Comparison of ENCODE assay signal across 1 cellular context in genomic region chr12:109861689-109862314, GRCh38.
TF ChIP-seq lines count a peak whose summit lies in the region.

No MANE protein-coding gene starts in this region.

TF ChIP-seq in K562, 482 proteins besides CTCF, POLR2A, EP300 and RAD21 (continued from another document):
- TF ChIP-seq E2F6 (IDR thresholded peaks at IDR 0.05; ENCODE audit: borderline replicate concordance in 1 of 2, extremely low read depth in 1 of 2, insufficient read depth in 1 of 2, insufficient read length in 1 of 2, low read depth in 1 of 2, low read length in 1 of 2, poor library complexity in 1 of 2, severe bottlenecking in 1 of 2) (no peak), MTA2 (IDR thresholded peaks at IDR 0.05; ENCODE audit: low read depth) (no peak)
TF ChIP-seq in K562: peak in this region for 3.
